ENCODE assay signal across 13 cellular contexts in the genomic region with DNA sequence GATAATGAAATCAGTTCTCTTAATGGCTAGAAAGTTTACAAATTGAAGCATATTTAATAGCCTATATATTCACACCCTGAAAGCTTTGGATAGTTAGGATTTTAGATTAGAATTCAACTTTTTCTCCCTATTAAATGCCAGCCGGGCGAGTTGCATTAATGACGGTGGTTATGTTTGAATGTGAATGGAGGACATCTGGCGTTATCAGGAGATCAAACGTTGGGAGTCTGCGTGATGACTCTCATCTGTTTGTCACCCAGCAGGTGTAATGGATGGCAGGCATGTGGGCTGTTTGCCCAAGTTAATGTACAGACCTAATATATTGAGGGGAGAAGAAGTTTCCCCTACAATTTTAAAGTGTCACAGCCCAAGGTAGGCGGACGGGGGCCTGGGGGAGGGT.
"Had no signal": no experiment of that assay in that cellular context is flagged by ENCODE, and none has a peak within 500 bp of the region (broad histone marks: within the 10 kb centered on the region; RNA-seq: fewer than 3 reads in every experiment).

No MANE protein-coding gene starts in this region.

- DNase-seq: activated CD4-positive, alpha-beta memory T cell treated with anti-CD3 and anti-CD28 coated beads, Interleukin-2, amount 10 ng/mL, durations not matched to agents 7 days and 5 days; activated CD4-positive, alpha-beta T cell treated with anti-CD3 and anti-CD28 coated beads for 36 hours; activated CD8-positive, alpha-beta memory T cell treated with anti-CD3 and anti-CD28 coated beads, Interleukin-2, amount 10 ng/mL, durations not matched to agents 7 days and 5 days; activated naive CD4-positive, alpha-beta T cell treated with Interleukin-2 at 50 U/mL for 16 hours; activated naive CD8-positive, alpha-beta T cell treated with anti-CD3 and anti-CD28 coated beads, Interleukin-2, amount 10 ng/mL, durations not matched to agents 7 days and 5 days; foreskin fibroblast; hypothalamus; right cardiac atrium; stimulated activated CD4-positive, alpha-beta T cell treated with anti-CD3 and anti-CD28 coated beads, Interleukin-15, amount 100 ng/mL, for 24 hours; stimulated activated CD4-positive, alpha-beta T cell treated with anti-CD3 and anti-CD28 coated beads, Interleukin-2, amount 100 ng/mL, for 48 hours had no signal

- H3K36me3 ChIP-seq: tibial nerve had no signal

- H3K27ac ChIP-seq: epithelial cell of prostate, skin epidermis, tibial nerve had no signal

- H3K4me1 ChIP-seq: tibial nerve had no signal

- H3K27me3 ChIP-seq: tibial nerve had no signal

- H3K9me3 ChIP-seq: tibial nerve had no signal

- H3K4me3 ChIP-seq: skin epidermis, tibial nerve had no signal
